2 cellular contexts compared by ENCODE assay signal in genomic region chr11:18262681-18263352, GRCh38.
TF ChIP-seq lines count a peak whose summit lies in the region.

No MANE protein-coding gene starts in this region.

TF ChIP-seq in IMR-90, 13 proteins besides CTCF, POLR2A, EP300 and RAD21:
- peak; percentile 68 for TF ChIP-seq CEBPB (IDR thresholded peaks at IDR 0.05; ENCODE audit: low read depth, low read length)

TF ChIP-seq in H1, 55 proteins besides CTCF, POLR2A, EP300 and RAD21:
- TF ChIP-seq KDM4A (IDR thresholded peaks at IDR 0.05; ENCODE audit: low read depth, low read length, severe bottlenecking) (peak; percentile 20), TEAD4 (IDR thresholded peaks at IDR 0.05; ENCODE audit: low read depth, low read length) (peak; percentile 97), SP1 (IDR thresholded peaks at IDR 0.05; ENCODE audit: low read depth, low read length) (0 out of 2 replicates have a peak, but pooled peaks have one; percentile 19), CEBPB (IDR thresholded peaks at IDR 0.05; ENCODE audit: low read depth, low read length) (peak; percentile 44; the same call in 1 of the 2 replicates)
